8 cellular contexts compared by ENCODE assay signal in genomic region chr15:74598126-74598842, GRCh38. TPM values are rescaled to one million over a fixed set of nuclear protein-coding genes. Genes with fewer than 3 reads are reported as not detected.
A peak's percentile ranks its signal among the peaks of the same experiment; 100 is the strongest.
DNase-seq lines count a peak whose midpoint lies in the region; ATAC-seq and TF ChIP-seq lines count a peak whose summit lies in the region.

No MANE protein-coding gene starts in this region.

- H3K36me3 ChIP-seq in lung (ENCODE audit: control insufficient read depth in 2 of 2, insufficient read depth in 2 of 2, low read length in 2 of 2): peaks cover 0 to 9% of the 10 kb centered on the region in 2 donors

- peak overlapping the region; percentile 50 for H3K4me3 ChIP-seq in lung

- H3K27ac ChIP-seq in lung (ENCODE audit: low read depth in 1 of 2, low read length in 1 of 2): peak overlapping the region; percentile 80 to 85

- TF ChIP-seq CTCF in lung (IDR thresholded peaks at IDR 0.05; ENCODE audit: control extremely low read depth, extremely low read depth): no peak

- DNase-seq in AG08395 (ENCODE audit: low spot score): peak; percentile 99
- DNase-seq in NCI-H748 (lab: John Stamatoyannopoulos, UW; ENCODE audit: unreplicated experiment): peak; percentile 84
- peak; percentile 95 for DNase-seq in activated CD8-positive, alpha-beta memory T cell treated with anti-CD3 and anti-CD28 coated beads for 24 hours
- peak; percentile 84 for DNase-seq in effector CD8-positive, alpha-beta T cell (lab: John Stamatoyannopoulos, UW)
- DNase-seq in lung (ENCODE audit: low spot score): peak; percentile 97
- peak; percentile 79 to 87 (median 81) for DNase-seq in stimulated activated CD4-positive, alpha-beta T cell treated with anti-CD3 and anti-CD28 coated beads, TNF-alpha, amount 100 ng/mL, for 48 hours (ENCODE audit: low read depth in 3 of 3)

- ATAC-seq in GM18870 (IDR thresholded peaks at IDR 0.05; ENCODE audit: unreplicated experiment) (peak; percentile 69), HG03135 (IDR thresholded peaks at IDR 0.05; ENCODE audit: unreplicated experiment) (peak; percentile 88), lung (ENCODE audit: insufficient read depth, low FRiP score) (peak; percentile 95)

- H3K9me3 ChIP-seq in lung (ENCODE audit: control insufficient read depth in 2 of 2, insufficient read depth in 1 of 2, low read length in 1 of 2): no peaks in the 10 kb centered on the region

- no peaks in the 10 kb centered on the region for H3K27me3 ChIP-seq in lung (ENCODE audit: control insufficient read depth, insufficient read depth)

- 0 to 1% methylated on average over 26 of the region's 26 CpGs for WGBS in lung, 2 donors

- peaks cover 0 to 9% of the 10 kb centered on the region in 2 donors for H3K4me1 ChIP-seq in lung (ENCODE audit: control insufficient read depth in 2 of 2, insufficient read depth in 2 of 2, low read length in 2 of 2)

RNA-seq across cellular contexts. Expression of gene CLK3, which starts 17.4 kb away (rescaled TPM):
- total RNA-seq in lung: 10 to 100 TPM; 65.9 to 70.4 TPM
- 10 to 100 TPM; 56.1 to 63.3 TPM for polyA plus RNA-seq in lung

RNA-seq across cellular contexts. Expression of gene ARID3B, which starts 57.3 kb away (rescaled TPM):
- total RNA-seq in lung: 10 to 100 TPM; 10.3 to 10.5 TPM
- 10 to 100 TPM in 1 of 2 donors, 1 to 10 TPM in 1; 6.6 to 10.1 TPM for polyA plus RNA-seq in lung

Comparison
In these comparisons a context has a peak if more than half of its experiments do, and no peak if none do; other contexts are left out.
1. Peak in every context shown above with its lines: DNase-seq, ATAC-seq, H3K4me3 ChIP-seq and H3K27ac ChIP-seq.